Comparison of ENCODE assay signal across 24 cellular contexts in genomic region chr2:149737882-149738281, GRCh38.
DNase-seq lines count a peak whose midpoint lies in the region; ATAC-seq, FAIRE-seq and TF ChIP-seq lines count a peak whose summit lies in the region.
"Had no signal": no experiment of that assay in that cellular context is flagged by ENCODE, and none has a peak within 500 bp of the region (broad histone marks: within the 10 kb centered on the region; RNA-seq: fewer than 3 reads in every experiment).

No MANE protein-coding gene starts in this region.

- ATAC-seq in IMR-90 (ENCODE audit: low read depth): no peak
- ATAC-seq in HG03342 (IDR thresholded peaks at IDR 0.05; ENCODE audit: unreplicated experiment): no peak
- ATAC-seq in HG03280 (IDR thresholded peaks at IDR 0.05; ENCODE audit: unreplicated experiment): no peak
- ATAC-seq: CD8-positive, alpha-beta T cell had no signal

- no peak overlapping the region for H3K27ac ChIP-seq in IMR-90 (ENCODE audit: insufficient read depth, low read length)
- H3K27ac ChIP-seq: 22Rv1, BLaER1, C4-2B had no signal

- no peak overlapping the region for H2AK9ac ChIP-seq in IMR-90 (replicated peaks; ENCODE audit: low read depth, low read length, poor library complexity)

- no peak overlapping the region; the same call in 1 of the 2 replicates for H3K4ac ChIP-seq in IMR-90 (ENCODE audit: low read depth, low read length)

- H4K91ac ChIP-seq in IMR-90 (ENCODE audit: insufficient read depth, low read depth, low read length): no peak overlapping the region

- DNase-seq in EH (ENCODE audit: low read depth) (peak; percentile 27), IMR-90 (no peak), bronchial epithelial cell (ENCODE audit: low read depth) (peak; percentile 15), fibroblast of gingiva (ENCODE audit: low read depth) (peak; percentile 24), cortex of kidney (lab: John Stamatoyannopoulos, UW) (no peak), retina (no peak)
- DNase-seq: Caco-2; CD4-positive, CD25-positive, alpha-beta regulatory T cell; CD8-positive, alpha-beta T cell; DMS153; DND-41; EL; GF-D8; GOT3; HFFc6 had no signal

- no peak overlapping the region for H3K14ac ChIP-seq in IMR-90 (replicated peaks; ENCODE audit: low read depth, low read length)

- H3K9me1 ChIP-seq in IMR-90 (ENCODE audit: insufficient read depth, low read length): peaks cover 4% of the 10 kb centered on the region; the same call in 1 of the 2 replicates

- intact Hi-C loops in IMR-90 (cut with micrococcal nuclease): no loop called here

- no peak overlapping the region for H4K8ac ChIP-seq in IMR-90 (ENCODE audit: low read depth in 2 of 2, low read length in 2 of 2)

- H3K36me3 ChIP-seq in IMR-90 (ENCODE audit: control insufficient read depth, insufficient read depth, low read length) (no peaks in the 10 kb centered on the region), bronchial epithelial cell (ENCODE audit: control insufficient read depth, insufficient read depth, low read length) (no peaks in the 10 kb centered on the region)
- H3K36me3 ChIP-seq: BLaER1, HAP-1 had no signal

- TF ChIP-seq POLR2A in IMR-90 (IDR thresholded peaks at IDR 0.05; ENCODE audit: low read depth, low read length): no peak

- 0 out of 2 replicates have a peak, but pooled peaks cover 2% of the 10 kb centered on the region for H3K9me3 ChIP-seq in IMR-90 (ENCODE audit: control insufficient read depth, insufficient read depth, low read length)
- H3K9me3 ChIP-seq: BLaER1, HAP-1 had no signal

- H3K79me1 ChIP-seq in IMR-90 (ENCODE audit: low read depth in 1 of 2, low read length in 2 of 2): peaks cover 0 to 4% of the 10 kb centered on the region in 2 experiments; a peak in 1 of 4 replicates

- H2BK20ac ChIP-seq in IMR-90 (ENCODE audit: low read depth, low read length): no peak overlapping the region; the same call in none of the 2 replicates

- no peak overlapping the region for H3K4me2 ChIP-seq in IMR-90 (ENCODE audit: low read depth, low read length)
- H3K4me2 ChIP-seq: BLaER1 had no signal

- TF ChIP-seq RAD21 in IMR-90 (IDR thresholded peaks at IDR 0.05; ENCODE audit: low read length): no peak

- H3K4me3 ChIP-seq in IMR-90 (ENCODE audit: insufficient read depth, low read depth, low read length) (no peak overlapping the region), bronchial epithelial cell (ENCODE audit: low read depth, low read length) (no peak overlapping the region)
- H3K4me3 ChIP-seq: BLaER1, HAP-1 had no signal

- no peak overlapping the region for H3K23ac ChIP-seq in IMR-90 (ENCODE audit: low read depth, low read length)

- H2BK120ac ChIP-seq in IMR-90 (ENCODE audit: low read depth, low read length): peak overlapping the region; percentile 30; the same call in 1 of the 2 replicates

- no peak overlapping the region for H4K5ac ChIP-seq in IMR-90 (ENCODE audit: low read depth, low read length)

- H2BK15ac ChIP-seq in IMR-90 (ENCODE audit: low read depth, low read length): peak overlapping the region; percentile 49; the same call in 1 of the 3 replicates

- no CpG with 5 or more reads among the region's 2 CpGs for WGBS in IMR-90 (ENCODE audit: extremely low coverage in 2 of 2, insufficient read length in 1 of 2), 2 experiments

- H3K18ac ChIP-seq in IMR-90 (ENCODE audit: low read depth, low read length): peak overlapping the region; percentile 61; the same call in 1 of the 2 replicates

- no TSS peak for BruUV-seq in IMR-90 (replicated peaks; lab: Mats Ljungman, UMichigan)

- H3K4me1 ChIP-seq in IMR-90 (ENCODE audit: control insufficient read depth, insufficient read depth, low read length): peaks cover 24% of the 10 kb centered on the region
- H3K4me1 ChIP-seq: BLaER1 had no signal

- H2AFZ ChIP-seq in IMR-90 (replicated peaks; ENCODE audit: low read length, poor library complexity): no peak overlapping the region

- FAIRE-seq in bronchial epithelial cell (lab: Jason Lieb, UNC): no peak
- FAIRE-seq: GM12891, GM18507, H54 had no signal

- H2AK5ac ChIP-seq in IMR-90 (ENCODE audit: low read depth, low read length): no peak overlapping the region

- H3K56ac ChIP-seq in IMR-90 (ENCODE audit: extremely low read depth, insufficient read depth, low read length): no peak overlapping the region

- H4K20me1 ChIP-seq in IMR-90 (ENCODE audit: insufficient read depth, low read length): no peaks in the 10 kb centered on the region
- H4K20me1 ChIP-seq: BLaER1 had no signal

- in situ Hi-C loops in IMR-90 (cut with MboI; ENCODE audit: low sequenced_read_pairs): loop anchor here (25.0 kb wide), 1 partner anchor 724 kb away; no protein-coding TSS in a partner anchor

- POLR2A ChIA-PET in IMR-90 (lab: Charles Lee; ENCODE audit: unreplicated experiment): no interaction called here

- dilution Hi-C loops in IMR-90 (cut with HindIII; ENCODE audit: low sequenced_read_pairs, unreplicated experiment): no loop called here

- peak overlapping the region; percentile 9 for H2BK5ac ChIP-seq in IMR-90 (ENCODE audit: low read depth, low read length, poor library complexity, severe bottlenecking)

- H3K9ac ChIP-seq in IMR-90 (ENCODE audit: low read depth, low read length): no peak overlapping the region
- H3K9ac ChIP-seq: BLaER1 had no signal

- CTCF ChIA-PET in IMR-90 (lab: Yijun Ruan, JAX): no interaction called here

- no peak for TF ChIP-seq CTCF in IMR-90 (conservative IDR thresholded peaks at IDR 0.05; ENCODE audit: low read depth, low read length)
- TF ChIP-seq CTCF in bronchial epithelial cell (IDR thresholded peaks at IDR 0.05; ENCODE audit: insufficient read depth, low read length, severe bottlenecking): no peak

- H3K27me3 ChIP-seq in IMR-90 (ENCODE audit: control insufficient read depth, insufficient read depth, low read length) (no peaks in the 10 kb centered on the region), bronchial epithelial cell (ENCODE audit: control insufficient read depth, insufficient read depth, low read length) (no peaks in the 10 kb centered on the region)
- H3K27me3 ChIP-seq: BLaER1 had no signal

TF ChIP-seq in IMR-90, 13 proteins besides CTCF, POLR2A, EP300 and RAD21:
- no peak for TF ChIP-seq NFE2L2 (IDR thresholded peaks at IDR 0.05; ENCODE audit: low read depth, low read length)
- peak; percentile 56 for TF ChIP-seq CEBPB (IDR thresholded peaks at IDR 0.05; ENCODE audit: low read depth, low read length)

Comparison
In these comparisons a context has a peak if more than half of its experiments do, and no peak if none do; other contexts are left out.
1. DNase-seq: peak in EH (single experiment), bronchial epithelial cell (single experiment) and fibroblast of gingiva (single experiment); none in IMR-90 (single experiment), cortex of kidney (single experiment) and retina (single experiment).